ENCODE assay signal across 22 cellular contexts in the genomic region with DNA sequence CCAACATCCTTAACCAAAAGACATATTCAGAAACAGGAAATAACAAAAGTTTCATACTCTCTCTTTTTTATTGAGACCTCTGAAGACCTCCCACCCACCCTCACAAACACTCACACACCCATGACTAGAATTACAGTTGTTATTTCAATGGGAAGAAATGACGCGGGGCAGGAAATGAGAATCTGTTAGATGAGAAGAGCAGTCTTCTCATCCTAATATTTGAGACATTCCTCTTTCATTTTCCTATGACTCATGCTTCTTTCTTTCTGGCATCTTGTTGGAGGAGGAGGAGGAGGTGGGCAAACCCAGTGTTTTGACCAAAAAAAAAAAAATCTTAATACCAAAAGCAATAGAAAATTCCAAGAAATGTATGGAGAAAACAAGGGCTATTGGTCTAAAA.
DNase-seq lines count a peak whose midpoint lies in the region; ATAC-seq, FAIRE-seq and TF ChIP-seq lines count a peak whose summit lies in the region.
"Had no signal": no experiment of that assay in that cellular context is flagged by ENCODE, and none has a peak within 500 bp of the region (broad histone marks: within the 10 kb centered on the region; RNA-seq: fewer than 3 reads in every experiment).

No MANE protein-coding gene starts in this region.

- ATAC-seq in activated CD8-positive, alpha-beta memory T cell treated with anti-CD3 and anti-CD28 coated beads, Interleukin-2, amount 10 ng/mL, durations not matched to agents 7 days and 5 days: no peak
- ATAC-seq in HG02610 (IDR thresholded peaks at IDR 0.05; ENCODE audit: unreplicated experiment): no peak
- ATAC-seq: esophagus mucosa, Panc1 had no signal

- no peak overlapping the region for H3K56ac ChIP-seq in H9 (ENCODE audit: insufficient read length, low read depth, low read length)

- CTCF ChIA-PET in AG04450 (lab: Charles Lee): no interaction called here
- CTCF ChIA-PET in activated CD8-positive, alpha-beta memory T cell treated with anti-CD3 and anti-CD28 coated beads, Interleukin-2, amount 10 ng/mL, durations not matched to agents 7 days and 5 days (lab: Charles Lee): no interaction called here

- no peak overlapping the region for H2BK15ac ChIP-seq in H9 (ENCODE audit: low read depth, low read length)

- FAIRE-seq in HTR-8/SVneo (lab: Jason Lieb, UNC): peak; percentile 69

- no peak overlapping the region for H3K4me3 Mint-ChIP-seq in H9
- H3K4me3 Mint-ChIP-seq in activated CD8-positive, alpha-beta memory T cell treated with anti-CD3 and anti-CD28 coated beads, Interleukin-2, amount 10 ng/mL, durations not matched to agents 7 days and 5 days: no peak overlapping the region
- H3K4me3 Mint-ChIP-seq: activated T-cell treated with anti-CD3 and anti-CD28 coated beads, Interleukin-2, amount 50 U/mL, for 24 hours; B cell; immature natural killer cell had no signal

- no peak overlapping the region for H3K4ac ChIP-seq in H9 (ENCODE audit: low read depth, low read length)

- no peaks in the 10 kb centered on the region for H3K4me1 Mint-ChIP-seq in H9
- no peaks in the 10 kb centered on the region for H3K4me1 Mint-ChIP-seq in activated CD8-positive, alpha-beta memory T cell treated with anti-CD3 and anti-CD28 coated beads, Interleukin-2, amount 10 ng/mL, durations not matched to agents 7 days and 5 days
- H3K4me1 Mint-ChIP-seq: B cell, immature natural killer cell had no signal

- H3K27me3 ChIP-seq in AG04450 (ENCODE audit: control insufficient read depth, insufficient read depth, low read length) (no peaks in the 10 kb centered on the region), H9 (ENCODE audit: insufficient read depth, low read length) (no peaks in the 10 kb centered on the region)
- H3K27me3 ChIP-seq: neutrophil had no signal

- no peak overlapping the region for H4K8ac ChIP-seq in H9 (replicated peaks; ENCODE audit: insufficient read length, low read depth, low read length)

- H3K9me3 ChIP-seq in AG04450 (ENCODE audit: control insufficient read depth, insufficient read depth, low read length) (no peaks in the 10 kb centered on the region), H9 (ENCODE audit: control insufficient read depth, low read depth, low read length) (no peaks in the 10 kb centered on the region)
- H3K9me3 ChIP-seq: neutrophil had no signal

- H3K23me2 ChIP-seq in H9 (ENCODE audit: insufficient read length, low read depth, low read length, poor library complexity, severe bottlenecking): no peaks in the 10 kb centered on the region

- H3T11ph ChIP-seq in H9 (ENCODE audit: low read length): no peak overlapping the region

- no peak overlapping the region for H3K4me2 ChIP-seq in H9 (ENCODE audit: insufficient read depth, insufficient read length, low read length)

- no peak overlapping the region for H3K18ac ChIP-seq in H9 (ENCODE audit: insufficient read length, low read depth, low read length)

- H2BK20ac ChIP-seq in H9 (ENCODE audit: low read depth, low read length, poor library complexity, severe bottlenecking): no peak overlapping the region

- H4K91ac ChIP-seq in H9 (ENCODE audit: insufficient read length, low read depth, low read length): no peak overlapping the region

- H3K79me1 ChIP-seq in H9 (ENCODE audit: insufficient read depth, low read depth, low read length, poor library complexity, severe bottlenecking): no peaks in the 10 kb centered on the region

- no peak overlapping the region for H2BK120ac ChIP-seq in H9 (ENCODE audit: low read depth, low read length, poor library complexity, severe bottlenecking)

- H3K4me1 ChIP-seq in H9 (ENCODE audit: insufficient read depth, low read length): no peaks in the 10 kb centered on the region

- no peaks in the 10 kb centered on the region for H3K79me2 ChIP-seq in H9 (ENCODE audit: insufficient read depth, low read length)

- peaks cover 0 to 10% (median 1%) of the 10 kb centered on the region in 3 experiments; a peak in 2 of 7 replicates for H3K36me3 Mint-ChIP-seq in H9 (ENCODE audit: insufficient read depth in 1 of 3, low read depth in 3 of 3)
- no peaks in the 10 kb centered on the region for H3K36me3 Mint-ChIP-seq in activated CD8-positive, alpha-beta memory T cell treated with anti-CD3 and anti-CD28 coated beads, Interleukin-2, amount 10 ng/mL, durations not matched to agents 7 days and 5 days
- H3K36me3 Mint-ChIP-seq: immature natural killer cell had no signal

- H3K27me3 Mint-ChIP-seq in H9 (ENCODE audit: low read depth): no peaks in the 10 kb centered on the region
- H3K27me3 Mint-ChIP-seq in activated CD8-positive, alpha-beta memory T cell treated with anti-CD3 and anti-CD28 coated beads, Interleukin-2, amount 10 ng/mL, durations not matched to agents 7 days and 5 days: no peaks in the 10 kb centered on the region
- H3K27me3 Mint-ChIP-seq: activated T-cell treated with anti-CD3 and anti-CD28 coated beads, Interleukin-2, amount 50 U/mL, for 24 hours; B cell had no signal

- no peaks in the 10 kb centered on the region for H4K20me1 ChIP-seq in H9 (ENCODE audit: control insufficient read depth, insufficient read depth, insufficient read length)

- no peak for TF ChIP-seq CTCF in AG04450 (IDR thresholded peaks at IDR 0.05; ENCODE audit: low read depth, low read length)
- no peak for TF ChIP-seq CTCF in H9 (conservative IDR thresholded peaks at IDR 0.05)

- peaks cover 17 to 23% of the 10 kb centered on the region in 2 experiments for H3K9me3 Mint-ChIP-seq in H9
- peaks cover 3% of the 10 kb centered on the region for H3K9me3 Mint-ChIP-seq in activated CD8-positive, alpha-beta memory T cell treated with anti-CD3 and anti-CD28 coated beads, Interleukin-2, amount 10 ng/mL, durations not matched to agents 7 days and 5 days (ENCODE audit: low read depth)

- H3K4me3 ChIP-seq in AG04450 (ENCODE audit: low read depth, low read length): no peak overlapping the region
- H3K4me3 ChIP-seq: skin epidermis had no signal

- no CpG with 5 or more reads among the region's 2 CpGs for WGBS in H9 (ENCODE audit: extremely low coverage, insufficient read length, low lambda C conversion rate)

- POLR2A ChIA-PET in AG04450 (lab: Yijun Ruan, JAX): interaction anchor here (0.7 kb wide), 1 partner anchor 338 kb away, joined by 3 read pairs; no protein-coding TSS in a partner anchor

- no peak overlapping the region for H4K5ac ChIP-seq in H9 (ENCODE audit: insufficient read length, low read depth, low read length)

- no peak overlapping the region for H3K27ac Mint-ChIP-seq in H9
- no peak overlapping the region for H3K27ac Mint-ChIP-seq in activated CD8-positive, alpha-beta memory T cell treated with anti-CD3 and anti-CD28 coated beads, Interleukin-2, amount 10 ng/mL, durations not matched to agents 7 days and 5 days
- H3K27ac Mint-ChIP-seq: activated T-cell treated with anti-CD3 and anti-CD28 coated beads, Interleukin-2, amount 50 U/mL, for 24 hours; B cell; immature natural killer cell had no signal

- no peak overlapping the region for H2BK5ac ChIP-seq in H9 (ENCODE audit: insufficient read length, low read length)

- no peak overlapping the region for H3K9ac ChIP-seq in H9 (ENCODE audit: extremely low read depth, insufficient read length, low read length)

- no peak overlapping the region for H2BK12ac ChIP-seq in H9 (ENCODE audit: insufficient read length, low read depth, low read length)

- no peak overlapping the region for H3K23ac ChIP-seq in H9 (ENCODE audit: insufficient read length, low read depth, low read length)

- H3K27ac ChIP-seq in AG04450 (ENCODE audit: low read depth, low read length) (no peak overlapping the region), H9 (ENCODE audit: insufficient read length, low read depth, low read length) (no peak overlapping the region)
- H3K27ac ChIP-seq: neutrophil had no signal

- H2AK5ac ChIP-seq in H9 (ENCODE audit: insufficient read length, low read length): no peak overlapping the region

- H2AFZ ChIP-seq in H9 (ENCODE audit: low read length): no peak overlapping the region

- peak; percentile 15 for DNase-seq in AG04450 (ENCODE audit: low read depth, low spot score)
- DNase-seq in HTR-8/SVneo (ENCODE audit: insufficient read length, low spot score): peak; percentile 39
- DNase-seq in brain pericyte (ENCODE audit: low read depth, low spot score): peak; percentile 33
- peak; percentile 6 for DNase-seq in hepatic stellate cell (ENCODE audit: low spot score)
- no peak for DNase-seq in H9
- no peak for DNase-seq in activated CD8-positive, alpha-beta memory T cell treated with anti-CD3 and anti-CD28 coated beads, Interleukin-2, amount 10 ng/mL, durations not matched to agents 7 days and 5 days
- DNase-seq in ecto neural progenitor cell (ENCODE audit: low spot score): no peak
- DNase-seq: activated CD4-positive, alpha-beta T cell treated with anti-CD3 and anti-CD28 coated beads for 4 hours; activated T-cell treated with anti-CD3 and anti-CD28 coated beads, Interleukin-2, amount 50 U/mL, for 24 hours; cortex of kidney; DMS79 treated with DMSO at 0.1 percent for 48 hours; immature natural killer cell; NCI-H1930; NCI-H526; stimulated activated naive CD4-positive, alpha-beta T cell treated with Interleukin-2 at 50 U/mL for 16 hours; T-helper 2 cell had no signal

- H3K14ac ChIP-seq in H9 (ENCODE audit: insufficient read depth, low read length): no peak overlapping the region

Comparison
In these comparisons a context has a peak if more than half of its experiments do, and no peak if none do; other contexts are left out.
1. DNase-seq: peak in AG04450 (single experiment), HTR-8/SVneo (single experiment), brain pericyte (single experiment) and hepatic stellate cell (single experiment); none in H9 (single experiment), activated CD8-positive, alpha-beta memory T cell treated with anti-CD3 and anti-CD28 coated beads, Interleukin-2, amount 10 ng/mL, durations not matched to agents 7 days and 5 days (single experiment) and ecto neural progenitor cell (single experiment).